In genomic region chr10:109893371-109893770, GRCh38 we compare ENCODE assay signal across 16 cellular contexts. TPM values are rescaled to one million over a fixed set of nuclear protein-coding genes. Genes with fewer than 3 reads are reported as not detected.
DNase-seq lines count a peak whose midpoint lies in the region; ATAC-seq and TF ChIP-seq lines count a peak whose summit lies in the region.
"Had no signal": no experiment of that assay in that cellular context is flagged by ENCODE, and none has a peak within 500 bp of the region (broad histone marks: within the 10 kb centered on the region; RNA-seq: fewer than 3 reads in every experiment).

No MANE protein-coding gene starts in this region.

- POLR2A ChIA-PET in CD4-positive, alpha-beta T cell (lab: Charles Lee) = interaction anchor here (1.7 kb wide), 1 partner anchor 9 kb away, joined by 10 read pairs; no protein-coding TSS in a partner anchor

- H3K36me3 Mint-ChIP-seq in CD4-positive, alpha-beta T cell (ENCODE audit: low read depth) = peaks cover 74% of the 10 kb centered on the region
- peaks cover 12% of the 10 kb centered on the region for H3K36me3 Mint-ChIP-seq in neural crest cell (ENCODE audit: low read depth)

- H3K9me2 ChIP-seq in Karpas-422 (replicated peaks; ENCODE audit: insufficient read depth, low read length) = no peaks in the 10 kb centered on the region

- no peak for TF ChIP-seq CTCF in CD4-positive, alpha-beta T cell (IDR thresholded peaks at IDR 0.05)
- no peak for TF ChIP-seq CTCF in neural crest cell (conservative IDR thresholded peaks at IDR 0.05)

- H3K9me3 Mint-ChIP-seq in CD4-positive, alpha-beta T cell = no peaks in the 10 kb centered on the region
- no peaks in the 10 kb centered on the region for H3K9me3 Mint-ChIP-seq in neural crest cell
- H3K9me3 Mint-ChIP-seq: activated B cell treated with CpG ODN at 0.5 μM for 24 hours had no signal

- no peaks in the 10 kb centered on the region for H3K27me3 ChIP-seq in CD4-positive, alpha-beta T cell (ENCODE audit: control insufficient read depth, insufficient read depth, low read length)
- H3K27me3 ChIP-seq in Karpas-422 (ENCODE audit: low read length) = no peaks in the 10 kb centered on the region
- H3K27me3 ChIP-seq: cardiac muscle cell, neutrophil had no signal

- H3K4me2 ChIP-seq in Karpas-422 (ENCODE audit: low read depth, low read length, poor library complexity, severe bottlenecking) = no peak overlapping the region

- no peak overlapping the region for H3K4me3 ChIP-seq in Karpas-422 (ENCODE audit: low read length)
- H3K4me3 ChIP-seq: cardiac muscle cell had no signal

- ATAC-seq in CD4-positive, alpha-beta T cell (ENCODE audit: poor library complexity) = no peak
- ATAC-seq in HG02623 (IDR thresholded peaks at IDR 0.05; ENCODE audit: unreplicated experiment) = no peak
- ATAC-seq in GM18909 (IDR thresholded peaks at IDR 0.05; ENCODE audit: poor library complexity, unreplicated experiment) = no peak
- no peak for ATAC-seq in HG03045 (IDR thresholded peaks at IDR 0.05; ENCODE audit: unreplicated experiment)

- no peak overlapping the region for H3K9ac ChIP-seq in Karpas-422 (ENCODE audit: low read length)

- intact Hi-C loops in CD4-positive, alpha-beta T cell (cut with DNase I, micrococcal nuclease) = no loop called here
- intact Hi-C loops in posterior cingulate gyrus (cut with DNase I) = loop anchor here (10.0 kb wide), 1 partner anchor 111 kb away; the partner anchor contains the start of gene ADD3

- H3K4me1 Mint-ChIP-seq in CD4-positive, alpha-beta T cell (ENCODE audit: low read depth) = peaks cover 43% of the 10 kb centered on the region
- peaks cover 22% of the 10 kb centered on the region for H3K4me1 Mint-ChIP-seq in neural crest cell

- H3K27me3 Mint-ChIP-seq in CD4-positive, alpha-beta T cell = no peaks in the 10 kb centered on the region
- H3K27me3 Mint-ChIP-seq in neural crest cell (ENCODE audit: low read depth) = no peaks in the 10 kb centered on the region
- H3K27me3 Mint-ChIP-seq: activated B cell treated with CpG ODN at 0.5 μM for 24 hours had no signal

- H3K27ac ChIP-seq in CD4-positive, alpha-beta T cell (ENCODE audit: low read depth, low read length) = no peak overlapping the region
- H3K27ac ChIP-seq in Karpas-422 (ENCODE audit: low read length) (peak overlapping the region; percentile 77), cingulate gyrus (ENCODE audit: low read depth, low read length) (peak overlapping the region; percentile 22)
- H3K27ac ChIP-seq: cardiac muscle cell, neutrophil had no signal

- peaks cover 73% of the 10 kb centered on the region for H3K79me2 ChIP-seq in Karpas-422 (ENCODE audit: low read length)

- H4K20me1 ChIP-seq in Karpas-422 (ENCODE audit: insufficient read depth, low read depth, low read length) = 0 out of 2 replicates have a peak, but pooled peaks cover 3% of the 10 kb centered on the region

- H3K9me3 ChIP-seq in CD4-positive, alpha-beta T cell (ENCODE audit: control insufficient read depth, low read length) = no peaks in the 10 kb centered on the region
- no peaks in the 10 kb centered on the region for H3K9me3 ChIP-seq in Karpas-422 (ENCODE audit: low read length)
- H3K9me3 ChIP-seq: neutrophil had no signal

- H3K27ac Mint-ChIP-seq in CD4-positive, alpha-beta T cell = peak overlapping the region; percentile 17
- peak overlapping the region; percentile 99 for H3K27ac Mint-ChIP-seq in neural crest cell (ENCODE audit: unreplicated experiment)
- H3K27ac Mint-ChIP-seq: activated B cell treated with CpG ODN at 0.5 μM for 24 hours had no signal

- DNase-seq in CD4-positive, alpha-beta T cell = no peak
- DNase-seq in Karpas-422 (no peak), neural crest cell (ENCODE audit: low read depth, low spot score) (no peak), posterior cingulate gyrus (no peak)
- DNase-seq: activated B cell treated with CpG ODN at 0.5 μM for 24 hours; GOT3; NCI-H146; NCI-H748 treated with DMSO at 0.1 percent for 48 hours; SHP77 treated with DMSO at 0.1 percent for 48 hours; stimulated activated CD4-positive, alpha-beta T cell treated with anti-CD3 and anti-CD28 coated beads, Interleukin-15, amount 100 ng/mL, for 24 hours had no signal

- no peak overlapping the region for H2AFZ ChIP-seq in Karpas-422 (ENCODE audit: low read length)

- H3K4me1 ChIP-seq in Karpas-422 (ENCODE audit: low read length) = peaks cover 47% of the 10 kb centered on the region

- H3K36me3 ChIP-seq in Karpas-422 (ENCODE audit: insufficient read depth, low read length) = peaks cover 14% of the 10 kb centered on the region; the same call in 1 of the 2 replicates

- CTCF ChIA-PET in CD4-positive, alpha-beta T cell (lab: Charles Lee) = no interaction called here

- no peak overlapping the region for H3K4me3 Mint-ChIP-seq in CD4-positive, alpha-beta T cell
- no peak overlapping the region for H3K4me3 Mint-ChIP-seq in neural crest cell
- H3K4me3 Mint-ChIP-seq: activated B cell treated with CpG ODN at 0.5 μM for 24 hours had no signal

RNA-seq across cellular contexts. Expression of gene XPNPEP1, which starts 29.9 kb away (rescaled TPM):
- 10 to 100 TPM; 50.3 to 54.3 TPM for total RNA-seq in CD4-positive, alpha-beta T cell
- total RNA-seq in Karpas-422 (2014; rRNA removed; shearing (Covaris generic); ENCODE audit: low replicate concordance) = 198 and 201 TPM in 2 replicates
- total RNA-seq in neural crest cell = 76.8 and 78.4 TPM in 2 replicates
